In genomic region chr12:52027085-52027843, GRCh38 we compare ENCODE assay signal across 15 cellular contexts. TPM values are rescaled to one million over a fixed set of nuclear protein-coding genes. Genes with fewer than 3 reads are reported as not detected.
DNase-seq lines count a peak whose midpoint lies in the region; ATAC-seq and TF ChIP-seq lines count a peak whose summit lies in the region.
"Had no signal": no experiment of that assay in that cellular context is flagged by ENCODE, and none has a peak within 500 bp of the region (broad histone marks: within the 10 kb centered on the region; RNA-seq: fewer than 3 reads in every experiment).

No MANE protein-coding gene starts in this region.

- no peaks in the 10 kb centered on the region for H3K79me1 ChIP-seq in trophoblast cell (ENCODE audit: low read length)

- no peak overlapping the region for H3K4ac ChIP-seq in trophoblast cell (ENCODE audit: low read depth, low read length)

- no peak overlapping the region for H3K18ac ChIP-seq in trophoblast cell (ENCODE audit: low read length)

- H2BK120ac ChIP-seq in trophoblast cell (ENCODE audit: insufficient read depth, low read length, poor library complexity): no peak overlapping the region

- H2AFZ ChIP-seq in Karpas-422 (ENCODE audit: low read length) (no peak overlapping the region), trophoblast cell (ENCODE audit: insufficient read depth, low read length, poor library complexity) (no peak overlapping the region), GM23248 (no peak overlapping the region)

- TF ChIP-seq CTCF in gastroesophageal sphincter (IDR thresholded peaks at IDR 0.05): no peak

- no peak overlapping the region for H4K8ac ChIP-seq in trophoblast cell (ENCODE audit: low read depth, low read length)

- H3K4me1 ChIP-seq in Karpas-422 (ENCODE audit: low read length) (peaks cover 54% of the 10 kb centered on the region), gastroesophageal sphincter (peaks cover 0 to 74% (median 44%) of the 10 kb centered on the region in 3 donors), trophoblast cell (ENCODE audit: control insufficient read depth in 1 of 2, insufficient read depth in 2 of 2, low read length in 2 of 2) (peaks cover 7 to 16% of the 10 kb centered on the region in 2 experiments), GM23248 (ENCODE audit: insufficient read depth) (peaks cover 8% of the 10 kb centered on the region)

- WGBS in gastroesophageal sphincter (ENCODE audit: low coverage in 1 of 2), 2 donors: 45% methylated on average over 2 of the region's 12 CpGs; no CpG with 5 or more reads in 1 of the 2 donors
- no CpG with 5 or more reads among the region's 12 CpGs for WGBS in trophoblast cell (ENCODE audit: extremely low coverage, insufficient coverage, insufficient read length)
- 75 to 80% methylated on average over 11 to 12 of the region's 12 CpGs for WGBS in GM23248 (ENCODE audit: low coverage in 1 of 2, low lambda C conversion rate in 2 of 2, missing lambda C conversion rate in 2 of 2), 2 experiments

- DNase-seq in Karpas-422 (peak; percentile 65), trophoblast cell (no peak), GM23248 (no peak)
- DNase-seq: activated CD8-positive, alpha-beta T cell treated with anti-CD3 and anti-CD28 coated beads for 36 hours; DMS153; foreskin fibroblast; NCI-H187; NCI-H524; Peyer's patch; stimulated activated naive CD4-positive, alpha-beta T cell had no signal

- H3K4me2 ChIP-seq in Karpas-422 (ENCODE audit: low read depth, low read length, poor library complexity, severe bottlenecking) (no peak overlapping the region), trophoblast cell (ENCODE audit: low read length) (no peak overlapping the region), GM23248 (ENCODE audit: unreplicated experiment) (no peak overlapping the region)
- H3K4me2 ChIP-seq: smooth muscle cell had no signal

- H3K9me2 ChIP-seq in Karpas-422 (replicated peaks; ENCODE audit: insufficient read depth, low read length) (no peaks in the 10 kb centered on the region), GM23248 (ENCODE audit: insufficient read depth) (no peaks in the 10 kb centered on the region)

- no peak for TF ChIP-seq EP300 in gastroesophageal sphincter (IDR thresholded peaks at IDR 0.05)

- 0 out of 2 replicates have a peak overlapping the region, but pooled peaks have one; percentile 4 for H3K27ac ChIP-seq in Karpas-422 (ENCODE audit: low read length)
- H3K27ac ChIP-seq in gastroesophageal sphincter: peak overlapping the region; percentile 83 to 93 (median 92)
- no peak overlapping the region for H3K27ac ChIP-seq in trophoblast cell (ENCODE audit: low read depth, low read length)
- no peak overlapping the region for H3K27ac ChIP-seq in GM23248

- no peak overlapping the region for H2BK12ac ChIP-seq in trophoblast cell (ENCODE audit: low read length)

- H3K23ac ChIP-seq in trophoblast cell (ENCODE audit: low read length): no peak overlapping the region

- peak overlapping the region; percentile 50 for H2AK5ac ChIP-seq in trophoblast cell (ENCODE audit: low read length)

- no peak overlapping the region for H4K12ac ChIP-seq in trophoblast cell (ENCODE audit: low read depth, low read length)

- no peaks in the 10 kb centered on the region for H3K9me3 ChIP-seq in Karpas-422 (ENCODE audit: low read length)
- H3K9me3 ChIP-seq in gastroesophageal sphincter: no peaks in the 10 kb centered on the region
- no peaks in the 10 kb centered on the region for H3K9me3 ChIP-seq in trophoblast cell (ENCODE audit: insufficient read depth, low read depth, low read length)
- H3K9me3 ChIP-seq in GM23248 (ENCODE audit: low read depth): no peaks in the 10 kb centered on the region
- H3K9me3 ChIP-seq: adrenal gland, Peyer's patch had no signal

- 0 out of 2 replicates have a peak, but pooled peaks cover 2% of the 10 kb centered on the region for H3K27me3 ChIP-seq in Karpas-422 (ENCODE audit: low read length)
- H3K27me3 ChIP-seq in gastroesophageal sphincter: no peaks in the 10 kb centered on the region
- H3K27me3 ChIP-seq in trophoblast cell (ENCODE audit: insufficient read depth, low read length): peaks cover 5% of the 10 kb centered on the region
- H3K27me3 ChIP-seq in GM23248 (replicated peaks; ENCODE audit: insufficient read depth): no peaks in the 10 kb centered on the region
- H3K27me3 ChIP-seq: adrenal gland, Peyer's patch had no signal

- no peak overlapping the region for H2BK5ac ChIP-seq in trophoblast cell (ENCODE audit: low read depth, low read length, poor library complexity)

- H3K4me3 ChIP-seq in Karpas-422 (ENCODE audit: low read length): no peak overlapping the region
- no peak overlapping the region for H3K4me3 ChIP-seq in gastroesophageal sphincter
- no peak overlapping the region for H3K4me3 ChIP-seq in trophoblast cell (ENCODE audit: low read depth, low read length)
- no peak overlapping the region for H3K4me3 ChIP-seq in GM23248
- H3K4me3 ChIP-seq: adrenal gland, Peyer's patch, smooth muscle cell had no signal

- no peak overlapping the region for H3K14ac ChIP-seq in trophoblast cell (ENCODE audit: low read length)

- no peak for TF ChIP-seq POLR2A in gastroesophageal sphincter (IDR thresholded peaks at IDR 0.05)

- no peaks in the 10 kb centered on the region for H4K20me1 ChIP-seq in Karpas-422 (ENCODE audit: insufficient read depth, low read depth, low read length)
- H4K20me1 ChIP-seq in GM23248 (ENCODE audit: insufficient read depth): no peaks in the 10 kb centered on the region

- H3K79me2 ChIP-seq in Karpas-422 (ENCODE audit: low read length) (no peaks in the 10 kb centered on the region), trophoblast cell (ENCODE audit: control insufficient read depth, insufficient read depth, low read length, poor library complexity) (no peaks in the 10 kb centered on the region), GM23248 (ENCODE audit: insufficient read depth) (no peaks in the 10 kb centered on the region)

- ATAC-seq in gastroesophageal sphincter (no peak), HG03025 (IDR thresholded peaks at IDR 0.05; ENCODE audit: low FRiP score, unreplicated experiment) (no peak), GM19324 (IDR thresholded peaks at IDR 0.05; ENCODE audit: low FRiP score, unreplicated experiment) (no peak)
- ATAC-seq: activated CD8-positive, alpha-beta T cell treated with anti-CD3 and anti-CD28 coated beads for 36 hours had no signal

- H3F3A ChIP-seq in GM23248 (ENCODE audit: insufficient read depth): peaks cover 6% of the 10 kb centered on the region

- H3K9ac ChIP-seq in Karpas-422 (ENCODE audit: low read length): peak overlapping the region; percentile 32
- no peak overlapping the region for H3K9ac ChIP-seq in trophoblast cell (ENCODE audit: low read length)
- H3K9ac ChIP-seq in GM23248: no peak overlapping the region

- H3K36me3 ChIP-seq in Karpas-422 (ENCODE audit: insufficient read depth, low read length) (no peaks in the 10 kb centered on the region), gastroesophageal sphincter (no peaks in the 10 kb centered on the region), trophoblast cell (ENCODE audit: control insufficient read depth in 1 of 2, insufficient read depth in 2 of 2, low read length in 2 of 2) (no peaks in the 10 kb centered on the region), GM23248 (ENCODE audit: low read depth) (no peaks in the 10 kb centered on the region)
- H3K36me3 ChIP-seq: adrenal gland, Peyer's patch had no signal

- in situ Hi-C loops in GM23248 (cut with MboI): no loop called here

- H4K91ac ChIP-seq in trophoblast cell (ENCODE audit: low read depth, low read length): no peak overlapping the region

RNA-seq across cellular contexts. Expression of gene TAMALIN, which starts 20.5 kb away (rescaled TPM):
- total RNA-seq in Karpas-422 (2014; rRNA removed; shearing (Covaris generic); ENCODE audit: low replicate concordance): 0.47 TPM in 1 of 2 replicates, not detected in the other
- 10 to 100 TPM; 11.8 to 18.0 (median 16.1) TPM for total RNA-seq in gastroesophageal sphincter
- 2.2 and 2.6 TPM in 2 replicates for polyA plus RNA-seq in trophoblast cell (2013)
- total RNA-seq in GM23248 (2014; rRNA removed; shearing (Covaris generic)): 2.2 and 5.9 TPM in 2 replicates
- polyA plus RNA-seq in GM23248 (2016; fragmentation: Nextera tagmentation; extraction: Ambion mirVana): not detected in 2 replicates

RNA-seq across cellular contexts. Expression of gene NR4A1, which starts 24.0 kb away (rescaled TPM):
- total RNA-seq in Karpas-422 (2014; rRNA removed; shearing (Covaris generic); ENCODE audit: low replicate concordance): 11.7 and 26.9 TPM in 2 replicates
- 10 to 100 TPM; 29.9 to 67.2 (median 35.2) TPM for total RNA-seq in gastroesophageal sphincter
- 65.4 and 69.2 TPM in 2 replicates for polyA plus RNA-seq in trophoblast cell (2013)
- 12.5 and 13.1 TPM in 2 replicates for total RNA-seq in GM23248 (2014; rRNA removed; shearing (Covaris generic))
- polyA plus RNA-seq in GM23248 (2016; fragmentation: Nextera tagmentation; extraction: Ambion mirVana): 10.2 and 11.1 TPM in 2 replicates

RNA-seq across cellular contexts. Expression of gene ATG101, which starts 42.5 kb away (rescaled TPM):
- 31.9 and 63.0 TPM in 2 replicates for total RNA-seq in Karpas-422 (2014; rRNA removed; shearing (Covaris generic); ENCODE audit: low replicate concordance)
- 10 to 100 TPM; 36.7 to 60.2 (median 52.6) TPM for total RNA-seq in gastroesophageal sphincter
- 42.6 and 44.2 TPM in 2 replicates for polyA plus RNA-seq in trophoblast cell (2013)
- total RNA-seq in GM23248 (2014; rRNA removed; shearing (Covaris generic)): 113 and 139 TPM in 2 replicates
- 77.3 and 77.9 TPM in 2 replicates for polyA plus RNA-seq in GM23248 (2016; fragmentation: Nextera tagmentation; extraction: Ambion mirVana)

RNA-seq across cellular contexts. Expression of gene SMIM41, which starts 52.2 kb away (rescaled TPM):
- 0.75 TPM in 1 of 2 replicates, not detected in the other for total RNA-seq in Karpas-422 (2014; rRNA removed; shearing (Covaris generic); ENCODE audit: low replicate concordance)
- 10 to 100 TPM in 1 of 4 donors, 1 to 10 TPM in 3; 4.0 to 12.8 (median 4.6) TPM for total RNA-seq in gastroesophageal sphincter
- polyA plus RNA-seq in trophoblast cell (2013): not detected in 2 replicates
- not detected in 2 replicates for total RNA-seq in GM23248 (2014; rRNA removed; shearing (Covaris generic))
- polyA plus RNA-seq in GM23248 (2016; fragmentation: Nextera tagmentation; extraction: Ambion mirVana): not detected in 2 replicates
- total RNA-seq: activated CD8-positive, alpha-beta T cell treated with anti-CD3 and anti-CD28 coated beads for 36 hours; smooth muscle cell had no signal
- polyA plus RNA-seq: smooth muscle cell had no signal

Comparison
In these comparisons a context has a peak if more than half of its experiments do, and no peak if none do; other contexts are left out.
1. H3K27ac ChIP-seq: peak in Karpas-422 (single experiment) and gastroesophageal sphincter (4 of 4); none in trophoblast cell (single experiment) and GM23248 (single experiment).